Comparison of ENCODE assay signal across 23 cellular contexts in genomic region chr17:67054608-67055007, GRCh38. TPM values are rescaled to one million over a fixed set of nuclear protein-coding genes. Genes with fewer than 3 reads are reported as not detected.
"Had no signal": no experiment of that assay in that cellular context is flagged by ENCODE, and none has a peak within 500 bp of the region (broad histone marks: within the 10 kb centered on the region; RNA-seq: fewer than 3 reads in every experiment).

No MANE protein-coding gene starts in this region.

- H3K27me3 ChIP-seq: esophagus muscularis mucosa, upper lobe of left lung had no signal

- H3K4me3 ChIP-seq: esophagus muscularis mucosa, left ventricle myocardium inferior, thoracic aorta, upper lobe of left lung had no signal

- DNase-seq: activated CD4-positive, alpha-beta T cell treated with anti-CD3 and anti-CD28 coated beads for 1 hour; activated CD4-positive, alpha-beta T cell treated with anti-CD3 and anti-CD28 coated beads, Interleukin-2, amount 50 U/mL, for 1 hour; activated CD8-positive, alpha-beta T cell treated with anti-CD3 and anti-CD28 coated beads, Interleukin-2, amount 10 ng/mL, durations not matched to agents 7 days and 5 days; activated naive CD4-positive, alpha-beta T cell treated with Interleukin-2 at 50 U/mL for 16 hours; activated naive CD8-positive, alpha-beta T cell treated with anti-CD3 and anti-CD28 coated beads for 36 hours; effector memory CD8-positive, alpha-beta T cell; hypothalamus; left ventricle myocardium inferior; retina; stimulated activated CD4-positive, alpha-beta T cell treated with anti-CD3 and anti-CD28 coated beads, Interleukin-4, amount 100 ng/mL, for 24 hours; stimulated activated naive CD4-positive, alpha-beta T cell treated with Interleukin-2 at 50 U/mL for 16 hours; T-helper 1 cell had no signal

- H3K27ac ChIP-seq: esophagus muscularis mucosa, left ventricle myocardium inferior, thoracic aorta, upper lobe of left lung had no signal

- H3K36me3 ChIP-seq: esophagus muscularis mucosa, left ventricle myocardium inferior, thoracic aorta, upper lobe of left lung had no signal

- H3K36me3 Mint-ChIP-seq: activated naive CD8-positive, alpha-beta T cell treated with anti-CD3 and anti-CD28 coated beads for 36 hours had no signal

- H3K27ac Mint-ChIP-seq: activated CD8-positive, alpha-beta T cell treated with anti-CD3 and anti-CD28 coated beads, Interleukin-2, amount 10 ng/mL, durations not matched to agents 7 days and 5 days; activated naive CD8-positive, alpha-beta T cell treated with anti-CD3 and anti-CD28 coated beads for 36 hours; effector memory CD8-positive, alpha-beta T cell; progenitor cell of endocrine pancreas had no signal

- FAIRE-seq: astrocyte, colon, frontal cortex had no signal

- H3K9me3 Mint-ChIP-seq: activated naive CD8-positive, alpha-beta T cell treated with anti-CD3 and anti-CD28 coated beads for 36 hours; effector memory CD8-positive, alpha-beta T cell; neural crest cell had no signal

- ATAC-seq: activated CD8-positive, alpha-beta T cell treated with anti-CD3 and anti-CD28 coated beads, Interleukin-2, amount 10 ng/mL, durations not matched to agents 7 days and 5 days; effector memory CD8-positive, alpha-beta T cell had no signal

- H3K27me3 Mint-ChIP-seq: activated naive CD8-positive, alpha-beta T cell treated with anti-CD3 and anti-CD28 coated beads for 36 hours; central memory CD8-positive, alpha-beta T cell; effector memory CD8-positive, alpha-beta T cell had no signal

- H3K4me1 ChIP-seq: esophagus muscularis mucosa, upper lobe of left lung had no signal

- H3K9me3 ChIP-seq: thoracic aorta had no signal

- H3K4me3 Mint-ChIP-seq: activated CD8-positive, alpha-beta T cell treated with anti-CD3 and anti-CD28 coated beads, Interleukin-2, amount 10 ng/mL, durations not matched to agents 7 days and 5 days; activated naive CD8-positive, alpha-beta T cell treated with anti-CD3 and anti-CD28 coated beads for 36 hours; central memory CD8-positive, alpha-beta T cell; effector memory CD8-positive, alpha-beta T cell; neural crest cell had no signal

- H3K4me1 Mint-ChIP-seq: activated naive CD8-positive, alpha-beta T cell treated with anti-CD3 and anti-CD28 coated beads for 36 hours; central memory CD8-positive, alpha-beta T cell; neural crest cell had no signal

RNA-seq across cellular contexts. Expression of gene CACNG1, which starts 10.3 kb away (rescaled TPM):
- total RNA-seq: activated CD8-positive, alpha-beta T cell treated with anti-CD3 and anti-CD28 coated beads, Interleukin-2, amount 10 ng/mL, durations not matched to agents 7 days and 5 days; activated naive CD8-positive, alpha-beta T cell treated with anti-CD3 and anti-CD28 coated beads for 36 hours; astrocyte; dermis microvascular lymphatic vessel endothelial cell; esophagus muscularis mucosa; left ventricle myocardium inferior; osteocyte; thoracic aorta had no signal
